Comparison of ENCODE assay signal across 15 cellular contexts in genomic region chr15:39270976-39271375, GRCh38.
DNase-seq lines count a peak whose midpoint lies in the region; ATAC-seq and TF ChIP-seq lines count a peak whose summit lies in the region.
"Had no signal": no experiment of that assay in that cellular context is flagged by ENCODE, and none has a peak within 500 bp of the region (broad histone marks: within the 10 kb centered on the region; RNA-seq: fewer than 3 reads in every experiment).

No MANE protein-coding gene starts in this region.

- POLR2A ChIA-PET in PC-3 (lab: Charles Lee; ENCODE audit: unreplicated experiment) = no interaction called here

- H3F3A ChIP-seq in PC-3 (ENCODE audit: low read length, unreplicated experiment) = no peaks in the 10 kb centered on the region

- H3K36me3 ChIP-seq in PC-3 (ENCODE audit: low read depth, low read length) = no peaks in the 10 kb centered on the region

- CTCF ChIA-PET in PC-3 (lab: Charles Lee) = no interaction called here

- H3K4me1 Mint-ChIP-seq in osteocyte (ENCODE audit: unreplicated experiment) = peaks cover 44% of the 10 kb centered on the region
- H3K4me1 Mint-ChIP-seq: stimulated activated naive CD8-positive, alpha-beta T cell treated with anti-CD3 and anti-CD28 coated beads, Interleukin-15, amount 100 ng/mL, for 72 hours; T-helper 17 cell had no signal

- no peaks in the 10 kb centered on the region for H3K27me3 ChIP-seq in PC-3 (ENCODE audit: low read length)

- H3K27ac Mint-ChIP-seq in osteocyte (ENCODE audit: unreplicated experiment) = peak overlapping the region; percentile 36
- H3K27ac Mint-ChIP-seq: stimulated activated naive CD8-positive, alpha-beta T cell treated with anti-CD3 and anti-CD28 coated beads, Interleukin-15, amount 100 ng/mL, for 72 hours; T-helper 17 cell had no signal

- no peak overlapping the region for H2AFZ ChIP-seq in PC-3 (ENCODE audit: low read length)
- H2AFZ ChIP-seq: PC-9 had no signal

- H3K9me3 ChIP-seq in PC-3 (ENCODE audit: low read length) = no peaks in the 10 kb centered on the region

- no peaks in the 10 kb centered on the region for H3K36me3 Mint-ChIP-seq in osteocyte (ENCODE audit: unreplicated experiment)

- H3K9me2 ChIP-seq in PC-3 (replicated peaks; ENCODE audit: low read length) = no peaks in the 10 kb centered on the region

- no peaks in the 10 kb centered on the region for H3K9me3 Mint-ChIP-seq in osteocyte (ENCODE audit: unreplicated experiment)
- H3K9me3 Mint-ChIP-seq: stimulated activated naive CD8-positive, alpha-beta T cell treated with anti-CD3 and anti-CD28 coated beads, Interleukin-15, amount 100 ng/mL, for 72 hours had no signal

- peak overlapping the region; percentile 97 for H3K27ac ChIP-seq in PC-3 (ENCODE audit: low read length)
- H3K27ac ChIP-seq: HL-60, PC-9 had no signal

- intact Hi-C loops in PC-3 (cut with micrococcal nuclease) (no loop called here), left ventricle myocardium superior (cut with micrococcal nuclease) (no loop called here)

- DNase-seq in Daoy (ENCODE audit: low read depth) (peak; percentile 95), PC-3 (peak; percentile 73), epithelial cell of esophagus (ENCODE audit: low read depth) (peak; percentile 94), osteocyte (ENCODE audit: extremely low spot score, unreplicated experiment) (no peak), left ventricle myocardium superior (no peak), DMS153 treated with DMSO at 0.1 percent for 48 hours (lab: John Stamatoyannopoulos, UW; ENCODE audit: unreplicated experiment) (no peak), C1 segment of cervical spinal cord (lab: John Stamatoyannopoulos, UW) (no peak)
- DNase-seq: activated CD4-positive, alpha-beta T cell treated with anti-CD3 and anti-CD28 coated beads, Interleukin-2, amount 50 U/mL, for 1 hour; NCI-H2171 treated with DMSO at 0.1 percent for 48 hours; stimulated activated naive CD8-positive, alpha-beta T cell treated with anti-CD3 and anti-CD28 coated beads, Interleukin-15, amount 100 ng/mL, for 72 hours; T-helper 17 cell had no signal

- TF ChIP-seq CTCF in PC-3 (conservative IDR thresholded peaks at IDR 0.05; ENCODE audit: low read depth, low read length) (no peak), epithelial cell of esophagus (IDR thresholded peaks at IDR 0.05; ENCODE audit: insufficient read depth, low read depth, low read length, missing control alignments) (no peak), osteocyte (IDR thresholded peaks at IDR 0.05) (no peak)

- peaks cover 16% of the 10 kb centered on the region; the same call in 1 of the 2 replicates for H3K79me2 ChIP-seq in PC-3 (ENCODE audit: low read length)

- peaks cover 64% of the 10 kb centered on the region for H3K4me1 ChIP-seq in PC-3 (ENCODE audit: insufficient read depth, low read length)

- H3K4me3 Mint-ChIP-seq in osteocyte (ENCODE audit: unreplicated experiment) = no peak overlapping the region
- H3K4me3 Mint-ChIP-seq: stimulated activated naive CD8-positive, alpha-beta T cell treated with anti-CD3 and anti-CD28 coated beads, Interleukin-15, amount 100 ng/mL, for 72 hours; T-helper 17 cell had no signal

- no peaks in the 10 kb centered on the region for H4K20me1 ChIP-seq in PC-3 (ENCODE audit: low read length)

- ATAC-seq in PC-3 (peak; percentile 11; the same call in 1 of the 2 replicates), left ventricle myocardium superior (no peak), HG02973 (IDR thresholded peaks at IDR 0.05; ENCODE audit: unreplicated experiment) (no peak)
- ATAC-seq: esophagus mucosa; stimulated activated naive CD8-positive, alpha-beta T cell treated with anti-CD3 and anti-CD28 coated beads, Interleukin-15, amount 100 ng/mL, for 72 hours; T-helper 17 cell had no signal

- H3K4me2 ChIP-seq in PC-3 (ENCODE audit: low read length) = peak overlapping the region; percentile 32
- H3K4me2 ChIP-seq: PC-9 had no signal

- H3K4me3 ChIP-seq in PC-3 (ENCODE audit: low read length) (no peak overlapping the region), epithelial cell of esophagus (ENCODE audit: low read length) (no peak overlapping the region)
- H3K4me3 ChIP-seq: PC-9 had no signal

- H3K27me3 Mint-ChIP-seq in osteocyte (ENCODE audit: unreplicated experiment) = no peaks in the 10 kb centered on the region
- H3K27me3 Mint-ChIP-seq: stimulated activated naive CD8-positive, alpha-beta T cell treated with anti-CD3 and anti-CD28 coated beads, Interleukin-15, amount 100 ng/mL, for 72 hours had no signal

- BruUV-seq in PC-3 (replicated peaks; lab: Mats Ljungman, UMichigan) = no TSS peak

- peak overlapping the region; percentile 38; the same call in 1 of the 2 replicates for H3K9ac ChIP-seq in PC-3 (ENCODE audit: low read length)

Comparison
In these comparisons a context has a peak if more than half of its experiments do, and no peak if none do; other contexts are left out.
1. DNase-seq: peak in Daoy (single experiment), PC-3 (single experiment) and epithelial cell of esophagus (single experiment); none in osteocyte (single experiment), left ventricle myocardium superior (single experiment), DMS153 treated with DMSO at 0.1 percent for 48 hours (single experiment) and C1 segment of cervical spinal cord (0 of 14).